22 cellular contexts compared by ENCODE assay signal in genomic region chr13:44884076-44884729, GRCh38.
DNase-seq lines count a peak whose midpoint lies in the region; ATAC-seq lines count a peak whose summit lies in the region.
"Had no signal": no experiment of that assay in that cellular context is flagged by ENCODE, and none has a peak within 500 bp of the region (broad histone marks: within the 10 kb centered on the region; RNA-seq: fewer than 3 reads in every experiment).

No MANE protein-coding gene starts in this region.

- no peak overlapping the region for H3K4me3 Mint-ChIP-seq in activated T-cell treated with anti-CD3 and anti-CD28 coated beads, Interleukin-2, amount 50 U/mL, for 4 hours
- H3K4me3 Mint-ChIP-seq in effector memory CD8-positive, alpha-beta T cell, result no peak overlapping the region
- H3K4me3 Mint-ChIP-seq: activated T-cell treated with anti-CD3 and anti-CD28 coated beads, Interleukin-2, amount 50 U/mL, for 24 hours; CD4-positive, CD25-positive, alpha-beta regulatory T cell; GM23338; naive B cell had no signal

- peaks cover 14% of the 10 kb centered on the region for H3K4me1 ChIP-seq in SJSA1 (replicated peaks)
- H3K4me1 ChIP-seq: heart left ventricle, upper lobe of right lung had no signal

- H3K27me3 Mint-ChIP-seq in activated T-cell treated with anti-CD3 and anti-CD28 coated beads, Interleukin-2, amount 50 U/mL, for 4 hours (ENCODE audit: low read depth), result no peaks in the 10 kb centered on the region
- H3K27me3 Mint-ChIP-seq in effector memory CD8-positive, alpha-beta T cell, result peaks cover 0 to 25% of the 10 kb centered on the region in 2 donors
- H3K27me3 Mint-ChIP-seq: activated T-cell treated with anti-CD3 and anti-CD28 coated beads, Interleukin-2, amount 50 U/mL, for 24 hours had no signal

- no peak for ATAC-seq in HG03565 (IDR thresholded peaks at IDR 0.05; ENCODE audit: unreplicated experiment)
- ATAC-seq in activated T-cell treated with anti-CD3 and anti-CD28 coated beads, Interleukin-2, amount 50 U/mL, for 4 hours, result no peak
- no peak for ATAC-seq in effector memory CD8-positive, alpha-beta T cell (replicated peaks)
- ATAC-seq: GM23338, Panc1, upper lobe of right lung had no signal

- no peak overlapping the region for H3K27ac Mint-ChIP-seq in effector memory CD8-positive, alpha-beta T cell
- H3K27ac Mint-ChIP-seq: activated T-cell treated with anti-CD3 and anti-CD28 coated beads, Interleukin-2, amount 50 U/mL, for 24 hours; CD4-positive, CD25-positive, alpha-beta regulatory T cell; GM23338; naive B cell had no signal

- no peaks in the 10 kb centered on the region for H3K9me3 Mint-ChIP-seq in activated T-cell treated with anti-CD3 and anti-CD28 coated beads, Interleukin-2, amount 50 U/mL, for 4 hours
- H3K9me3 Mint-ChIP-seq in effector memory CD8-positive, alpha-beta T cell, result no peaks in the 10 kb centered on the region
- H3K9me3 Mint-ChIP-seq: activated T-cell treated with anti-CD3 and anti-CD28 coated beads, Interleukin-2, amount 50 U/mL, for 24 hours; CD4-positive, CD25-positive, alpha-beta regulatory T cell; GM23338; naive B cell had no signal

- H3K27ac ChIP-seq in SJSA1, result peak overlapping the region; percentile 41
- H3K27ac ChIP-seq: heart left ventricle, upper lobe of right lung had no signal

- H3K4me3 ChIP-seq in SJSA1, result no peak overlapping the region
- H3K4me3 ChIP-seq: GM23338, heart left ventricle, upper lobe of right lung had no signal

- no peaks in the 10 kb centered on the region for H3K36me3 ChIP-seq in SJSA1
- H3K36me3 ChIP-seq: heart left ventricle, upper lobe of right lung had no signal

- no peaks in the 10 kb centered on the region for H3K27me3 ChIP-seq in SJSA1 (replicated peaks)
- H3K27me3 ChIP-seq: heart left ventricle, upper lobe of right lung had no signal

- H3K4me1 Mint-ChIP-seq in activated T-cell treated with anti-CD3 and anti-CD28 coated beads, Interleukin-2, amount 50 U/mL, for 4 hours (ENCODE audit: low read depth), result no peaks in the 10 kb centered on the region
- no peaks in the 10 kb centered on the region for H3K4me1 Mint-ChIP-seq in effector memory CD8-positive, alpha-beta T cell (ENCODE audit: low read depth in 2 of 2)
- H3K4me1 Mint-ChIP-seq: CD4-positive, CD25-positive, alpha-beta regulatory T cell; GM23338; naive B cell had no signal

- H3K9me3 ChIP-seq in SJSA1 (replicated peaks), result no peaks in the 10 kb centered on the region
- H3K9me3 ChIP-seq: heart left ventricle, upper lobe of right lung had no signal

- DNase-seq in GM04503 (ENCODE audit: low read depth), result peak; percentile 65
- peak; percentile 63 to 68 for DNase-seq in SJSA1 (ENCODE audit: low read depth in 1 of 2, low spot score in 2 of 2)
- DNase-seq in fibroblast of gingiva (ENCODE audit: low read depth), result peak; percentile 70
- DNase-seq in pulmonary artery endothelial cell (ENCODE audit: low read depth, low spot score), result peak; percentile 49
- DNase-seq in activated T-cell treated with anti-CD3 and anti-CD28 coated beads, Interleukin-2, amount 50 U/mL, for 4 hours, result no peak
- no peak for DNase-seq in GOT3 (lab: John Stamatoyannopoulos, UW)
- no peak for DNase-seq in effector memory CD8-positive, alpha-beta T cell
- DNase-seq: activated CD4-positive, alpha-beta T cell treated with anti-CD3 and anti-CD28 coated beads, Interleukin-2, amount 50 U/mL, for 1 hour; activated T-cell treated with anti-CD3 and anti-CD28 coated beads, Interleukin-2, amount 50 U/mL, for 24 hours; CD4-positive, CD25-positive, alpha-beta regulatory T cell; effector CD4-positive, alpha-beta T cell; GDM1; heart left ventricle; Karpas-422; naive B cell; NCI-H187; NCI-H69; stimulated activated CD4-positive, alpha-beta T cell treated with anti-CD3 and anti-CD28 coated beads, Interleukin-1b, Interleukin-23, amount 100 ng/mL, for 48 hours; upper lobe of right lung had no signal

- peaks cover 2% of the 10 kb centered on the region for H3K36me3 Mint-ChIP-seq in activated T-cell treated with anti-CD3 and anti-CD28 coated beads, Interleukin-2, amount 50 U/mL, for 4 hours (ENCODE audit: insufficient read depth)
- H3K36me3 Mint-ChIP-seq in effector memory CD8-positive, alpha-beta T cell (ENCODE audit: insufficient read depth), result no peaks in the 10 kb centered on the region
- H3K36me3 Mint-ChIP-seq: CD4-positive, CD25-positive, alpha-beta regulatory T cell; naive B cell had no signal

Comparison
In these comparisons a context has a peak if more than half of its experiments do, and no peak if none do; other contexts are left out.
1. DNase-seq: peak in GM04503 (single experiment), SJSA1 (2 of 2), fibroblast of gingiva (single experiment) and pulmonary artery endothelial cell (single experiment); none in activated T-cell treated with anti-CD3 and anti-CD28 coated beads, Interleukin-2, amount 50 U/mL, for 4 hours (single experiment), GOT3 (single experiment) and effector memory CD8-positive, alpha-beta T cell (0 of 3).